ENCODE assay signal across 8 cellular contexts in the genomic region with DNA sequence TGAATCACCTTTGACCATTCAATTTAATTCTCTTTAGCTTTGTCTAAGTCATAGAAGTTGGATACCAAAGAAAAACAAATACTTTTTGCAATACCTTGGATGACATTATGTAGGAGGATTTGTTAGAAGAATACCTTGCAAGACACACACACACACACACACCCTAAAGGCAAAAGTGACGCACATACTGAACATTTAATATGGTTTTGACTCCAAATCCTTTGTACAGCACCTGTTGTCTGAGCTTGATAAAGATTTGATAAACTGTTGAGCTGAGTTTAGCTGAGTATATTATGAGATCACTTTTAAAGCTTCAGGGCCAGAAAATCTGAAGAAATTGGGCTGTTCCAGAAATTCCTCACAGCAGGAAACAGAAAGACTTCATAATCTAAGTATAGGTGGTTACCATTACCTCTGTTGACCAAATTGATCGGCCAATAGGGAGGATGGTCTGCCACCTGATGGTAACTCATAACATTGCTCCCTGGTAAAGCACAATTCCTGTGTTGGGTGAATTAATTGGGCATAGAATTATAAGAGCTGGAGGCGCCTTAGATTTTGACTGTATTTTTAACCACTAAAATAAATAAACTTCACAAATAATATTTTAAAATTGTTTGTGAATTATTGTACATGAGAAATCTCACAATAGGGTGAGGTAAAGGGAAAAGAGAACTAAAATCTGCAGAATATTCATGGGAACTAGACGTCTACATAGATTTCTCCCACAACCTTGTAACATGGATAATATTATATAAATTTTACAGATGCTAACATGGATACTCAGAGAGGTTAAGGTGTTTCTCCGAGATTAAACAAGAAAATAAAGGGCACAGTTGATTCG. TPM values are rescaled to one million over a fixed set of nuclear protein-coding genes. Genes with fewer than 3 reads are reported as not detected.
DNase-seq lines count a peak whose midpoint lies in the region; ATAC-seq and TF ChIP-seq lines count a peak whose summit lies in the region.

No MANE protein-coding gene starts in this region.

- POLR2A ChIA-PET in RWPE1 (lab: Yijun Ruan, JAX; ENCODE audit: low non-redundant PET), result interaction anchor here (0.6 kb wide), 1 partner anchor 60 kb away, joined by 4 read pairs; no protein-coding TSS in a partner anchor

- H3K9me3 Mint-ChIP-seq in effector memory CD8-positive, alpha-beta T cell, result no peaks in the 10 kb centered on the region

- peak; percentile 35 for DNase-seq in NCI-H2196 (lab: John Stamatoyannopoulos, UW; ENCODE audit: unreplicated experiment)
- DNase-seq in NCI-H2196 treated with DMSO at 0.1 percent for 48 hours (lab: John Stamatoyannopoulos, UW; ENCODE audit: unreplicated experiment), result no peak
- peak; percentile 27 for DNase-seq in GM19238 (ENCODE audit: insufficient read length, low spot score)
- DNase-seq in RWPE1 (ENCODE audit: low spot score), result peak; percentile 78
- peak; percentile 21 to 37 (median 23) for DNase-seq in effector memory CD8-positive, alpha-beta T cell
- peak; percentile 53 for DNase-seq in myocyte (ENCODE audit: low read depth)
- no peak for DNase-seq in globus pallidus (ENCODE audit: low spot score)

- no peak overlapping the region for H3K27ac ChIP-seq in RWPE1

- no peak overlapping the region for H3K27ac Mint-ChIP-seq in effector memory CD8-positive, alpha-beta T cell

- peaks cover 0 to 7% of the 10 kb centered on the region in 2 donors for H3K27me3 Mint-ChIP-seq in effector memory CD8-positive, alpha-beta T cell

- CTCF ChIA-PET in RWPE1 (lab: Yijun Ruan, JAX), result interaction anchor here (0.6 to 1.4 kb wide), 18 partner anchors 9 to 205 kb away, joined by 3 to 14 read pairs (median 4); partner anchors contain the start of gene EIF2AK3

- peaks cover 2% of the 10 kb centered on the region for H3K36me3 Mint-ChIP-seq in effector memory CD8-positive, alpha-beta T cell (ENCODE audit: insufficient read depth)

- ATAC-seq in HG03378 (IDR thresholded peaks at IDR 0.05; ENCODE audit: unreplicated experiment), result peak; percentile 90
- ATAC-seq in effector memory CD8-positive, alpha-beta T cell (replicated peaks), result peak; percentile 80

- peak; percentile 66 for TF ChIP-seq CTCF in RWPE1 (conservative IDR thresholded peaks at IDR 0.05; ENCODE audit: low read depth)

- H3K4me3 Mint-ChIP-seq in effector memory CD8-positive, alpha-beta T cell, result no peak overlapping the region

- peaks cover 4% of the 10 kb centered on the region in 2 donors for H3K4me1 Mint-ChIP-seq in effector memory CD8-positive, alpha-beta T cell (ENCODE audit: low read depth in 2 of 2)

RNA-seq across cellular contexts. Expression of gene RPIA, which starts 21.9 kb away (rescaled TPM):
- total RNA-seq in myocyte, result 5.2 and 5.8 TPM in 2 replicates
- 9.8 TPM for polyA plus RNA-seq in myocyte (2012)

RNA-seq across cellular contexts. Expression of gene EIF2AK3, which starts 42.3 kb away (rescaled TPM):
- total RNA-seq in myocyte, result 10.6 and 16.5 TPM in 2 replicates
- polyA plus RNA-seq in myocyte (2012), result 8.7 TPM

Comparison
In these comparisons a context has a peak if more than half of its experiments do, and no peak if none do; other contexts are left out.
1. DNase-seq: peak in NCI-H2196 (single experiment), GM19238 (single experiment), RWPE1 (single experiment), effector memory CD8-positive, alpha-beta T cell (3 of 3) and myocyte (single experiment); none in NCI-H2196 treated with DMSO at 0.1 percent for 48 hours (single experiment) and globus pallidus (single experiment).